ENCODE assay signal across 10 cellular contexts in the genomic region with DNA sequence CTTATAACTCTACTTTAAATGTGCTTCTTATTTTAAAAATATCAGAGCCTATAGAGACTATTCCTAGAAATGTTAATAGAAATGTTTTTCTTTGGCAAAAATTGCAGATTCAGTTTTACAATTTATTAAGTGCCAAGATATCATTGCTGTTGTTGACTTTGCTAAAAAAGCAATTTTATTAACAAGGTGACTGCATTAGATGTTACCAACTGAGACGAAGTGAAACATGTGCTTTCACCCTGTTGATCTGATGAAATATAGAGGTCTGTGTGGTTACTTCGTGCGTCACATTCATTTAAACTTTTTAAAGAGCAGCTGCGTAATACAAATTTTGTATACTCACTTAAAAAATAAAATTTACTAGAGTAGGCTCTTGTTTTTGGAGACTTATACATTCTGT.
DNase-seq lines count a peak whose midpoint lies in the region; ATAC-seq and TF ChIP-seq lines count a peak whose summit lies in the region.
"Had no signal": no experiment of that assay in that cellular context is flagged by ENCODE, and none has a peak within 500 bp of the region (broad histone marks: within the 10 kb centered on the region; RNA-seq: fewer than 3 reads in every experiment).

No MANE protein-coding gene starts in this region.

- TF ChIP-seq CTCF in testis (IDR thresholded peaks at IDR 0.05), result no peak
- no peak for TF ChIP-seq CTCF in Calu3 (IDR thresholded peaks at IDR 0.05; ENCODE audit: unreplicated experiment)

- no peaks in the 10 kb centered on the region for H3K36me3 ChIP-seq in testis (ENCODE audit: low read depth, missing control alignments)
- H3K36me3 ChIP-seq: BE2C had no signal

- no peak for TF ChIP-seq POLR2A in testis (IDR thresholded peaks at IDR 0.05)

- no peaks in the 10 kb centered on the region for H3K9me3 ChIP-seq in testis
- H3K9me3 ChIP-seq: BE2C, body of pancreas had no signal

- no TSS peak for BruUV-seq in Calu3 (replicated peaks; lab: Mats Ljungman, UMichigan)

- in situ Hi-C loops in ACHN (cut with HindIII; ENCODE audit: low pct_ligation_motif_present, low pct_unique_long_range_greater_than_20kb, low sequenced_read_pairs), result no loop called here

- WGBS in testis, 2 donors, result 17 to 32% methylated on average over 4 of the region's 4 CpGs

- peaks cover 3% of the 10 kb centered on the region for H3K4me1 Mint-ChIP-seq in activated CD4-positive, alpha-beta T cell treated with anti-CD3 and anti-CD28 coated beads, Interleukin-2, amount 10 ng/mL, durations not matched to agents 24 days and 14 days
- H3K4me1 Mint-ChIP-seq in Calu3 (ENCODE audit: low read depth, unreplicated experiment), result no peaks in the 10 kb centered on the region

- intact Hi-C loops in activated CD4-positive, alpha-beta T cell treated with anti-CD3 and anti-CD28 coated beads, Interleukin-2, amount 10 ng/mL, durations not matched to agents 24 days and 14 days (cut with micrococcal nuclease), result no loop called here
- intact Hi-C loops in testis (cut with DNase I; ENCODE audit: low total_unique reads) (no loop called here), Calu3 (cut with micrococcal nuclease; ENCODE audit: unreplicated experiment) (loop anchor here (10.0 kb wide), 1 partner anchor 111 kb away; no protein-coding TSS in a partner anchor)

- no peak for DNase-seq in activated CD4-positive, alpha-beta T cell treated with anti-CD3 and anti-CD28 coated beads, Interleukin-2, amount 10 ng/mL, durations not matched to agents 24 days and 14 days
- DNase-seq in activated CD4-positive, alpha-beta T cell treated with anti-CD3 and anti-CD28 coated beads for 48 hours, result no peak
- DNase-seq in astrocyte of the hippocampus (ENCODE audit: low read depth, low spot score), result peak; percentile 55
- DNase-seq in testis, result no peak
- DNase-seq in Calu3, result no peak
- no peak for DNase-seq in ACHN
- DNase-seq: BE2C, body of pancreas had no signal

- peak overlapping the region; percentile 48 to 55 for H3K4me3 ChIP-seq in testis
- H3K4me3 ChIP-seq: body of pancreas had no signal

- CTCF ChIA-PET in Calu3 (lab: Charles Lee), result no interaction called here

- peaks cover 6% of the 10 kb centered on the region for H3K27me3 Mint-ChIP-seq in activated CD4-positive, alpha-beta T cell treated with anti-CD3 and anti-CD28 coated beads, Interleukin-2, amount 10 ng/mL, durations not matched to agents 24 days and 14 days
- no peaks in the 10 kb centered on the region for H3K27me3 Mint-ChIP-seq in Calu3 (ENCODE audit: unreplicated experiment)

- no peaks in the 10 kb centered on the region for H3K9me3 Mint-ChIP-seq in activated CD4-positive, alpha-beta T cell treated with anti-CD3 and anti-CD28 coated beads, Interleukin-2, amount 10 ng/mL, durations not matched to agents 24 days and 14 days
- peaks cover 4% of the 10 kb centered on the region for H3K9me3 Mint-ChIP-seq in Calu3 (ENCODE audit: low read depth, unreplicated experiment)

- H3K27me3 ChIP-seq in layer of hippocampus (ENCODE audit: control insufficient read depth, insufficient read depth, low read length) (no peaks in the 10 kb centered on the region), testis (no peaks in the 10 kb centered on the region)
- H3K27me3 ChIP-seq: BE2C, body of pancreas had no signal

- no peak for ATAC-seq in GM21360 (IDR thresholded peaks at IDR 0.05; ENCODE audit: unreplicated experiment)
- ATAC-seq: body of pancreas had no signal

- H3K4me1 ChIP-seq in testis, result peaks cover 5% of the 10 kb centered on the region
- H3K4me1 ChIP-seq: BE2C, body of pancreas had no signal

- H3K4me3 Mint-ChIP-seq in activated CD4-positive, alpha-beta T cell treated with anti-CD3 and anti-CD28 coated beads, Interleukin-2, amount 10 ng/mL, durations not matched to agents 24 days and 14 days, result peak overlapping the region; percentile 28
- no peak overlapping the region for H3K4me3 Mint-ChIP-seq in Calu3 (ENCODE audit: low read depth, unreplicated experiment)

- peak overlapping the region; percentile 79 for H3K27ac ChIP-seq in layer of hippocampus (ENCODE audit: low read depth, low read length)
- H3K27ac ChIP-seq in testis, result peak overlapping the region; percentile 85 to 89

- H3K27ac Mint-ChIP-seq in activated CD4-positive, alpha-beta T cell treated with anti-CD3 and anti-CD28 coated beads, Interleukin-2, amount 10 ng/mL, durations not matched to agents 24 days and 14 days, result no peak overlapping the region
- H3K27ac Mint-ChIP-seq in Calu3 (ENCODE audit: unreplicated experiment), result no peak overlapping the region

- no peaks in the 10 kb centered on the region for H3K36me3 Mint-ChIP-seq in activated CD4-positive, alpha-beta T cell treated with anti-CD3 and anti-CD28 coated beads, Interleukin-2, amount 10 ng/mL, durations not matched to agents 24 days and 14 days (ENCODE audit: low read depth)
- H3K36me3 Mint-ChIP-seq in Calu3 (ENCODE audit: insufficient read depth, unreplicated experiment), result no peaks in the 10 kb centered on the region
